ENCODE assay signal across 27 cellular contexts in genomic region chr4:156390599-156391296, GRCh38.
DNase-seq lines count a peak whose midpoint lies in the region; ATAC-seq, FAIRE-seq and TF ChIP-seq lines count a peak whose summit lies in the region.
"Had no signal": no experiment of that assay in that cellular context is flagged by ENCODE, and none has a peak within 500 bp of the region (broad histone marks: within the 10 kb centered on the region; RNA-seq: fewer than 3 reads in every experiment).

No MANE protein-coding gene starts in this region.

- FAIRE-seq in H54 (lab: Jason Lieb, UNC): no peak
- FAIRE-seq: bronchial epithelial cell, GM12878, RCC 7860 had no signal

- TF ChIP-seq POLR2A in H54 (IDR thresholded peaks at IDR 0.05; ENCODE audit: low read depth, low read length): no peak

- DNase-seq in GM03348 (ENCODE audit: low spot score) (peak; percentile 43), RPMI7951 (ENCODE audit: low read depth) (peak; percentile 10), fibroblast of mammary gland (ENCODE audit: low read depth) (peak; percentile 71), skeletal muscle cell (ENCODE audit: low read depth) (peak; percentile 32), H54 (ENCODE audit: insufficient read length, low spot score) (no peak), superior temporal gyrus (ENCODE audit: extremely low spot score) (no peak)
- DNase-seq: ACHN; activated B cell treated with CpG ODN at 0.5 μM for 24 hours; activated CD4-positive, alpha-beta T cell treated with anti-CD3 and anti-CD28 coated beads, Interleukin-2, amount 50 U/mL, for 48 hours; activated effector memory CD4-positive, alpha-beta T cell treated with Interleukin-2 at 50 U/mL for 16 hours; CD4-positive, CD25-positive, alpha-beta regulatory T cell; dermis blood vessel endothelial cell; DMS 273 treated with DMSO at 0.1 percent for 48 hours; GDM1; H7; left lung; NCI-H1092; NCI-H2081 treated with DMSO at 0.1 percent for 48 hours; NK-92 treated with Interleukin-12 subunit alpha and Interleukin-12 subunit beta, amount 100 ng/mL, for 24 hours; stimulated activated CD4-positive, alpha-beta T cell treated with anti-CD3 and anti-CD28 coated beads, Interleukin-15, amount 100 ng/mL, for 24 hours; T-helper 2 cell; testis had no signal

- no peak for TF ChIP-seq CTCF in fibroblast of mammary gland (conservative IDR thresholded peaks at IDR 0.05; ENCODE audit: control insufficient read depth, insufficient read depth, low read depth, low read length)

- no peak for ATAC-seq in HG03095 (IDR thresholded peaks at IDR 0.05; ENCODE audit: unreplicated experiment)
- no peak for ATAC-seq in GM19351 (IDR thresholded peaks at IDR 0.05; ENCODE audit: unreplicated experiment)
- ATAC-seq: GM12878, left lung had no signal

- no peak overlapping the region for H3K4me3 ChIP-seq in fibroblast of mammary gland (ENCODE audit: control insufficient read depth, low read depth, low read length)
- H3K4me3 ChIP-seq in skeletal muscle cell (ENCODE audit: low read depth, low read length): no peak overlapping the region
- H3K4me3 ChIP-seq: GM12878, left lung, testis had no signal

Comparison
In these comparisons a context has a peak if more than half of its experiments do, and no peak if none do; other contexts are left out.
1. DNase-seq: peak in GM03348 (single experiment), RPMI7951 (single experiment), fibroblast of mammary gland (single experiment) and skeletal muscle cell (single experiment); none in H54 (single experiment) and superior temporal gyrus (single experiment).